In the genomic region with DNA sequence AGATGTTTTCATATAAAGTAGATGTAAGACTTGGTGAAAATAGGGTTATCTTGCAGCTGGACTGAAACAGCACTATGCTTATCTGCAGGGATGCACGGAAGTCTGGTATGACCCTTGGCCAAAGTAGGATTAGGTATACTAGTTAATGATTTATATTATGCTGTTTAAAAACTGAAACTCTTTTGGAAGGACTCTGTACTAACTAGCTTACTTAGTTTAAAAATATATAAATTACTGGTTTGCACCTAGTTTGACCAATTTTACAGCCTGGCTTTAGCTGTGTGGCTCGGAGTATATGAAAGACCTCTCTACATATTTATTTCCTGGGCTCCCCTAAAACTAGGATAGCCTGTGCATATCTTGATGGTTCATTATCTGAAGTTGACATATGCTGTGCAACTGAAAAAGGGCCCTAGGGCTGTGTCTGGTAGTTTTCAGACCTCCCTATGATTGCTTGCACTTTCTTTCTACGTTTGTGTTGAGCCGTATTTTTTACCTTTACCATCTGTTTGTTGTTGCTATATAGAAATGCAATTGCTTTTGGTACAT, we compare ENCODE assay signal across 25 cellular contexts.
DNase-seq lines count a peak whose midpoint lies in the region; ATAC-seq, FAIRE-seq and TF ChIP-seq lines count a peak whose summit lies in the region.
"Had no signal": no experiment of that assay in that cellular context is flagged by ENCODE, and none has a peak within 500 bp of the region (broad histone marks: within the 10 kb centered on the region; RNA-seq: fewer than 3 reads in every experiment).

No MANE protein-coding gene starts in this region.

- no peak for TF ChIP-seq CTCF in A549 (IDR thresholded peaks at IDR 0.05)
- no peak for TF ChIP-seq CTCF in body of pancreas (IDR thresholded peaks at IDR 0.05)
- no peak for TF ChIP-seq CTCF in liver (IDR thresholded peaks at IDR 0.05; ENCODE audit: low read depth, low read length, missing input control)

- DNase-seq in A549 (ENCODE audit: low read depth in 1 of 2, low spot score in 1 of 2) (peak; percentile 11 to 61), body of pancreas (peak; percentile 36 to 85 (median 68)), DMS153 (lab: John Stamatoyannopoulos, UW) (no peak), caudate nucleus (lab: John Stamatoyannopoulos, UW) (no peak)
- DNase-seq in stimulated activated CD4-positive, alpha-beta T cell treated with anti-CD3 and anti-CD28 coated beads, Interleukin-15, amount 100 ng/mL, for 24 hours, result no peak
- DNase-seq: activated CD4-positive, alpha-beta T cell treated with anti-CD3 and anti-CD28 coated beads, Interleukin-2, amount 50 U/mL, for 48 hours; activated naive CD4-positive, alpha-beta T cell treated with anti-CD3 and anti-CD28 coated beads for 36 hours; brain microvascular endothelial cell; CD4-positive, alpha-beta T cell; HCEC 1CT; heart left ventricle; NCI-H1048; NCI-H1694; NCI-H2171; NCI-H510A; SHP77; stimulated activated CD4-positive, alpha-beta T cell treated with anti-CD3 and anti-CD28 coated beads, Interleukin-2, amount 100 ng/mL, for 24 hours; transverse colon had no signal

- ATAC-seq in A549 (peak; percentile 73 to 87), HG03432 (IDR thresholded peaks at IDR 0.05; ENCODE audit: unreplicated experiment) (peak; percentile 75), body of pancreas (peak; percentile 99), HG03439 (IDR thresholded peaks at IDR 0.05; ENCODE audit: unreplicated experiment) (no peak)
- ATAC-seq: activated CD4-positive, CD25-positive, alpha-beta regulatory T cell treated with anti-CD3 and anti-CD28 coated beads, Interleukin-2, amount 50 U/mL, for 24 hours; heart left ventricle had no signal

- H3K4me2 ChIP-seq in A549, result peak overlapping the region; percentile 93

- intact Hi-C loops in body of pancreas (cut with DNase I), result no loop called here

- TF ChIP-seq RAD21 in A549 (conservative IDR thresholded peaks at IDR 0.05 in 1 of 2, IDR thresholded peaks at IDR 0.05 in 1 of 2), result no peak
- TF ChIP-seq RAD21 in liver (IDR thresholded peaks at IDR 0.05), result peak in 1 of 2 donors; percentile 18

- H3K4me1 ChIP-seq in A549 (peaks cover 43% of the 10 kb centered on the region), body of pancreas (peaks cover 21% of the 10 kb centered on the region), liver (ENCODE audit: control insufficient read depth in 4 of 4, insufficient read depth in 4 of 4, low read length in 3 of 4) (peaks cover 0 to 12% (median 0%) of the 10 kb centered on the region in 4 donors)
- H3K4me1 ChIP-seq: heart left ventricle had no signal

- H3K27me3 ChIP-seq in body of pancreas (no peaks in the 10 kb centered on the region), liver (ENCODE audit: control insufficient read depth in 4 of 4, insufficient read depth in 4 of 4, low read length in 3 of 4) (no peaks in the 10 kb centered on the region)
- H3K27me3 ChIP-seq: brain microvascular endothelial cell, heart left ventricle, transverse colon had no signal

- no peaks in the 10 kb centered on the region for H3K9me3 ChIP-seq in A549
- peaks cover 0 to 6% (median 0%) of the 10 kb centered on the region in 3 donors for H3K9me3 ChIP-seq in body of pancreas
- peaks cover 0 to 4% (median 0%) of the 10 kb centered on the region in 4 donors for H3K9me3 ChIP-seq in liver (ENCODE audit: control insufficient read depth in 4 of 4, low read length in 3 of 4)
- H3K9me3 ChIP-seq: transverse colon had no signal

- WGBS in A549 (ENCODE audit: missing lambda C conversion rate), result 2% methylated on average over 4 of the region's 4 CpGs
- 21 to 27% methylated on average over 4 of the region's 4 CpGs for WGBS in body of pancreas, 2 donors
- 31% methylated on average over 4 of the region's 4 CpGs for WGBS in liver

- H3K27ac ChIP-seq in A549 (peak overlapping the region; percentile 83 to 87), body of pancreas (peak overlapping the region; percentile 62 to 75 (median 70)), liver (ENCODE audit: low read depth in 1 of 2, low read length in 2 of 2) (no peak overlapping the region), caudate nucleus (ENCODE audit: low read depth, low read length) (no peak overlapping the region)
- H3K27ac ChIP-seq: brain microvascular endothelial cell, epithelial cell of prostate, heart left ventricle, skin epidermis, transverse colon had no signal

- no peak overlapping the region for H3K9ac ChIP-seq in liver (ENCODE audit: low read depth in 1 of 2, low read length in 2 of 2)

- TF ChIP-seq EP300 in A549 (IDR thresholded peaks at IDR 0.05), result no peak

- FAIRE-seq in A549 (lab: Jason Lieb, UNC), result no peak
- FAIRE-seq: GM12892 had no signal

- H3K36me3 ChIP-seq in body of pancreas (replicated peaks in 1 of 2; ENCODE audit: insufficient read depth in 1 of 2, low read depth in 2 of 2), result no peaks in the 10 kb centered on the region
- no peaks in the 10 kb centered on the region for H3K36me3 ChIP-seq in liver (ENCODE audit: control insufficient read depth in 4 of 4, insufficient read depth in 3 of 4, low read depth in 1 of 4, low read length in 3 of 4)
- H3K36me3 ChIP-seq: brain microvascular endothelial cell, heart left ventricle, transverse colon had no signal

- POLR2A ChIA-PET in A549 (lab: Yijun Ruan, JAX), result no interaction called here

- CTCF ChIA-PET in A549 (lab: Yijun Ruan, JAX), result no interaction called here

- no peak for TF ChIP-seq POLR2A in A549 (IDR thresholded peaks at IDR 0.05; ENCODE audit: low read length)
- TF ChIP-seq POLR2A in body of pancreas (IDR thresholded peaks at IDR 0.05), result no peak

- H3K4me3 ChIP-seq in A549, result peak overlapping the region; percentile 24; the same call in 1 of the 3 replicates
- H3K4me3 ChIP-seq in body of pancreas, result no peak overlapping the region
- H3K4me3 ChIP-seq in liver (ENCODE audit: low read depth in 1 of 3, low read length in 3 of 3), result no peak overlapping the region
- H3K4me3 ChIP-seq: heart left ventricle, skin epidermis, transverse colon had no signal

TF ChIP-seq in A549, 52 proteins besides CTCF, POLR2A, EP300 and RAD21 (continues in another document):
- TF ChIP-seq, protein P1, sequence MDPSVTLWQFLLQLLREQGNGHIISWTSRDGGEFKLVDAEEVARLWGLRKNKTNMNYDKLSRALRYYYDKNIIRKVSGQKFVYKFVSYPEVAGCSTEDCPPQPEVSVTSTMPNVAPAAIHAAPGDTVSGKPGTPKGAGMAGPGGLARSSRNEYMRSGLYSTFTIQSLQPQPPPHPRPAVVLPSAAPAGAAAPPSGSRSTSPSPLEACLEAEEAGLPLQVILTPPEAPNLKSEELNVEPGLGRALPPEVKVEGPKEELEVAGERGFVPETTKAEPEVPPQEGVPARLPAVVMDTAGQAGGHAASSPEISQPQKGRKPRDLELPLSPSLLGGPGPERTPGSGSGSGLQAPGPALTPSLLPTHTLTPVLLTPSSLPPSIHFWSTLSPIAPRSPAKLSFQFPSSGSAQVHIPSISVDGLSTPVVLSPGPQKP (IDR thresholded peaks at IDR 0.05; ENCODE audit: low read depth, low read length), result no peak
- TF ChIP-seq GATA3 (IDR thresholded peaks at IDR 0.05; ENCODE audit: borderline replicate concordance), result no peak; the same call in 1 of the 2 replicates
- TF ChIP-seq KDM5A (IDR thresholded peaks at IDR 0.05), result no peak
- TF ChIP-seq JUN (IDR thresholded peaks at IDR 0.05), result no peak

TF ChIP-seq in liver, 16 proteins besides CTCF, POLR2A, EP300 and RAD21 (continues in another document):
- peak; percentile 6 for TF ChIP-seq HNF4G (IDR thresholded peaks at IDR 0.05)
- TF ChIP-seq, protein P2, sequence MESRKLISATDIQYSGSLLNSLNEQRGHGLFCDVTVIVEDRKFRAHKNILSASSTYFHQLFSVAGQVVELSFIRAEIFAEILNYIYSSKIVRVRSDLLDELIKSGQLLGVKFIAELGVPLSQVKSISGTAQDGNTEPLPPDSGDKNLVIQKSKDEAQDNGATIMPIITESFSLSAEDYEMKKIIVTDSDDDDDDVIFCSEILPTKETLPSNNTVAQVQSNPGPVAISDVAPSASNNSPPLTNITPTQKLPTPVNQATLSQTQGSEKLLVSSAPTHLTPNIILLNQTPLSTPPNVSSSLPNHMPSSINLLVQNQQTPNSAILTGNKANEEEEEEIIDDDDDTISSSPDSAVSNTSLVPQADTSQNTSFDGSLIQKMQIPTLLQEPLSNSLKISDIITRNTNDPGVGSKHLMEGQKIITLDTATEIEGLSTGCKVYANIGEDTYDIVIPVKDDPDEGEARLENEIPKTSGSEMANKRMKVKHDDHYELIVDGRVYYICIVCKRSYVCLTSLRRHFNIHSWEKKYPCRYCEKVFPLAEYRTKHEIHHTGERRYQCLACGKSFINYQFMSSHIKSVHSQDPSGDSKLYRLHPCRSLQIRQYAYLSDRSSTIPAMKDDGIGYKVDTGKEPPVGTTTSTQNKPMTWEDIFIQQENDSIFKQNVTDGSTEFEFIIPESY (IDR thresholded peaks at IDR 0.05), result no peak
- no peak for TF ChIP-seq TAF1 (conservative IDR thresholded peaks at IDR 0.05)
- TF ChIP-seq FOXA2 (IDR thresholded peaks at IDR 0.05), result no peak
- TF ChIP-seq, protein P3, sequence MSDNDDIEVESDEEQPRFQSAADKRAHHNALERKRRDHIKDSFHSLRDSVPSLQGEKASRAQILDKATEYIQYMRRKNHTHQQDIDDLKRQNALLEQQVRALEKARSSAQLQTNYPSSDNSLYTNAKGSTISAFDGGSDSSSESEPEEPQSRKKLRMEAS (IDR thresholded peaks at IDR 0.05), result no peak
- TF ChIP-seq NR2F2 (IDR thresholded peaks at IDR 0.05), result no peak
- TF ChIP-seq SP1 (IDR thresholded peaks at IDR 0.05), result peak; percentile 86
- no peak for TF ChIP-seq EGR1 (IDR thresholded peaks at IDR 0.05; ENCODE audit: low read depth in 2 of 2)
- TF ChIP-seq HNF4A (conservative IDR thresholded peaks at IDR 0.05), result peak; percentile 64 to 67
- no peak for TF ChIP-seq YY1 (IDR thresholded peaks at IDR 0.05)
- TF ChIP-seq FOXA1 (IDR thresholded peaks at IDR 0.05), result no peak
- peak in 1 of 2 donors; percentile 4 for TF ChIP-seq GABPA (IDR thresholded peaks at IDR 0.05 in 1 of 2, conservative IDR thresholded peaks at IDR 0.05 in 1 of 2)
- no peak for TF ChIP-seq JUND (IDR thresholded peaks at IDR 0.05)
- TF ChIP-seq, protein P4, sequence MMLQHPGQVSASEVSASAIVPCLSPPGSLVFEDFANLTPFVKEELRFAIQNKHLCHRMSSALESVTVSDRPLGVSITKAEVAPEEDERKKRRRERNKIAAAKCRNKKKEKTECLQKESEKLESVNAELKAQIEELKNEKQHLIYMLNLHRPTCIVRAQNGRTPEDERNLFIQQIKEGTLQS (IDR thresholded peaks at IDR 0.05), result no peak

Comparison
In these comparisons a context has a peak if more than half of its experiments do, and no peak if none do; other contexts are left out.
1. DNase-seq: peak in A549 (2 of 2) and body of pancreas (4 of 4); none in stimulated activated CD4-positive, alpha-beta T cell treated with anti-CD3 and anti-CD28 coated beads, Interleukin-15, amount 100 ng/mL, for 24 hours (single experiment), DMS153 (single experiment) and caudate nucleus (0 of 61).
2. H3K27ac ChIP-seq: peak in A549 (2 of 2) and body of pancreas (4 of 4); none in liver (0 of 2) and caudate nucleus (single experiment).